In genomic region chr3:153625506-153625905, GRCh38 we compare ENCODE assay signal across 17 cellular contexts.
DNase-seq lines count a peak whose midpoint lies in the region; ATAC-seq and TF ChIP-seq lines count a peak whose summit lies in the region.
"Had no signal": no experiment of that assay in that cellular context is flagged by ENCODE, and none has a peak within 500 bp of the region (broad histone marks: within the 10 kb centered on the region; RNA-seq: fewer than 3 reads in every experiment).

No MANE protein-coding gene starts in this region.

- H3K4me3 Mint-ChIP-seq in activated naive CD4-positive, alpha-beta T cell treated with anti-CD3 and anti-CD28 coated beads for 36 hours, result no peak overlapping the region
- H3K4me3 Mint-ChIP-seq in central memory CD8-positive, alpha-beta T cell, result no peak overlapping the region

- no peak for DNase-seq in activated naive CD4-positive, alpha-beta T cell treated with anti-CD3 and anti-CD28 coated beads for 36 hours
- no peak for DNase-seq in activated naive CD4-positive, alpha-beta T cell (lab: John Stamatoyannopoulos, UW)
- DNase-seq in Panc1 (ENCODE audit: low read depth, low spot score) (no peak), activated gamma-delta T cell treated with Interleukin-2 at 50 U/mL for 16 hours (no peak), left lung (no peak)
- DNase-seq in central memory CD8-positive, alpha-beta T cell (ENCODE audit: low spot score in 2 of 2), result no peak
- DNase-seq: effector CD8-positive, alpha-beta T cell; foreskin melanocyte; mammary epithelial cell; MG63; NCI-H2029 treated with DMSO at 0.1 percent for 48 hours; right lobe of liver; stimulated activated CD4-positive, alpha-beta T cell treated with anti-CD3 and anti-CD28 coated beads, Interleukin-2, amount 100 ng/mL, for 48 hours; stimulated activated CD8-positive, alpha-beta memory T cell treated with anti-CD3 and anti-CD28 coated beads, Interleukin-4, amount 100 ng/mL, for 48 hours; thyroid gland had no signal

- no peaks in the 10 kb centered on the region for H3K4me1 ChIP-seq in Panc1 (ENCODE audit: control insufficient read depth, insufficient read depth, low read length)
- peaks cover 0 to 25% of the 10 kb centered on the region in 2 donors for H3K4me1 ChIP-seq in left lung
- H3K4me1 ChIP-seq: right lobe of liver had no signal

- in situ Hi-C loops in Panc1 (cut with HindIII; ENCODE audit: low pct_unique_long_range_greater_than_20kb, low sequenced_read_pairs), result no loop called here

- ATAC-seq in Panc1 (no peak), left lung (no peak), HG02588 (IDR thresholded peaks at IDR 0.05; ENCODE audit: unreplicated experiment) (no peak), HG02623 (IDR thresholded peaks at IDR 0.05; ENCODE audit: unreplicated experiment) (no peak)
- no peak for ATAC-seq in central memory CD8-positive, alpha-beta T cell (replicated peaks; ENCODE audit: extremely low read depth, poor library complexity, severe bottlenecking)
- ATAC-seq: right lobe of liver had no signal

- peaks cover 1% of the 10 kb centered on the region for H3K36me3 Mint-ChIP-seq in activated naive CD4-positive, alpha-beta T cell treated with anti-CD3 and anti-CD28 coated beads for 36 hours (ENCODE audit: low read depth)
- H3K36me3 Mint-ChIP-seq in central memory CD8-positive, alpha-beta T cell (ENCODE audit: insufficient read depth), result no peaks in the 10 kb centered on the region

- POLR2A ChIA-PET in Panc1 (lab: Charles Lee), result no interaction called here

- H3K9me3 ChIP-seq in Panc1 (ENCODE audit: control insufficient read depth, insufficient read depth, low read depth, low read length) (no peaks in the 10 kb centered on the region), left lung (no peaks in the 10 kb centered on the region)
- H3K9me3 ChIP-seq: MG63, right lobe of liver, thyroid gland had no signal

- H3K4me3 ChIP-seq in Panc1 (ENCODE audit: low read depth in 2 of 2, low read length in 2 of 2) (no peak overlapping the region), left lung (no peak overlapping the region)
- H3K4me3 ChIP-seq: MG63, right lobe of liver, thyroid gland had no signal

- H3K27ac Mint-ChIP-seq in activated naive CD4-positive, alpha-beta T cell treated with anti-CD3 and anti-CD28 coated beads for 36 hours, result peak overlapping the region; percentile 95
- peak overlapping the region; percentile 87 for H3K27ac Mint-ChIP-seq in central memory CD8-positive, alpha-beta T cell (ENCODE audit: low read depth)

- BruUV-seq in Panc1 (replicated peaks; lab: Mats Ljungman, UMichigan), result no TSS peak

- CTCF ChIA-PET in activated naive CD4-positive, alpha-beta T cell treated with anti-CD3 and anti-CD28 coated beads for 36 hours (lab: Charles Lee), result interaction anchor here (0.8 to 1.6 kb wide), 3 partner anchors 14 to 464 kb away, joined by 4 to 6 read pairs (median 5); no protein-coding TSS in a partner anchor
- CTCF ChIA-PET in Panc1 (lab: Charles Lee), result no interaction called here

- peaks cover 84% of the 10 kb centered on the region for H3K4me1 Mint-ChIP-seq in activated naive CD4-positive, alpha-beta T cell treated with anti-CD3 and anti-CD28 coated beads for 36 hours (ENCODE audit: low read depth)
- H3K4me1 Mint-ChIP-seq in central memory CD8-positive, alpha-beta T cell, result peaks cover 55% of the 10 kb centered on the region

- TF ChIP-seq CTCF in Panc1 (IDR thresholded peaks at IDR 0.05) (peak; percentile 9; the same call in 1 of the 2 replicates), left lung (IDR thresholded peaks at IDR 0.05) (no peak)

- no peaks in the 10 kb centered on the region for H3K27me3 Mint-ChIP-seq in activated naive CD4-positive, alpha-beta T cell treated with anti-CD3 and anti-CD28 coated beads for 36 hours (ENCODE audit: low read depth)
- no peaks in the 10 kb centered on the region for H3K27me3 Mint-ChIP-seq in central memory CD8-positive, alpha-beta T cell

- intact Hi-C loops in activated naive CD4-positive, alpha-beta T cell treated with anti-CD3 and anti-CD28 coated beads for 36 hours (cut with micrococcal nuclease), result loop anchor here (5.0 to 10.0 kb wide), 5 partner anchors 142 to 1501 kb away; partner anchors contain the start of gene DHX36
- intact Hi-C loops in Panc1 (cut with micrococcal nuclease; ENCODE audit: unreplicated experiment) (no loop called here), left lung (cut with DNase I) (no loop called here)

- H3K36me3 ChIP-seq in Panc1 (ENCODE audit: control insufficient read depth, insufficient read depth, low read length) (no peaks in the 10 kb centered on the region), left lung (no peaks in the 10 kb centered on the region)
- H3K36me3 ChIP-seq: MG63, right lobe of liver, thyroid gland had no signal

- peaks cover 7% of the 10 kb centered on the region for H3K9me3 Mint-ChIP-seq in activated naive CD4-positive, alpha-beta T cell treated with anti-CD3 and anti-CD28 coated beads for 36 hours
- H3K9me3 Mint-ChIP-seq in central memory CD8-positive, alpha-beta T cell, result peaks cover 4% of the 10 kb centered on the region

- H3K27ac ChIP-seq in Panc1 (ENCODE audit: low read length), result no peak overlapping the region
- H3K27ac ChIP-seq in left lung, result no peak overlapping the region
- H3K27ac ChIP-seq: right lobe of liver, thyroid gland had no signal

- H3K27me3 ChIP-seq in Panc1 (ENCODE audit: control insufficient read depth, insufficient read depth, low read length) (no peaks in the 10 kb centered on the region), left lung (no peaks in the 10 kb centered on the region)
- H3K27me3 ChIP-seq: MG63, right lobe of liver, thyroid gland had no signal
